ENCODE assay signal across 1 cellular context in the genomic region with DNA sequence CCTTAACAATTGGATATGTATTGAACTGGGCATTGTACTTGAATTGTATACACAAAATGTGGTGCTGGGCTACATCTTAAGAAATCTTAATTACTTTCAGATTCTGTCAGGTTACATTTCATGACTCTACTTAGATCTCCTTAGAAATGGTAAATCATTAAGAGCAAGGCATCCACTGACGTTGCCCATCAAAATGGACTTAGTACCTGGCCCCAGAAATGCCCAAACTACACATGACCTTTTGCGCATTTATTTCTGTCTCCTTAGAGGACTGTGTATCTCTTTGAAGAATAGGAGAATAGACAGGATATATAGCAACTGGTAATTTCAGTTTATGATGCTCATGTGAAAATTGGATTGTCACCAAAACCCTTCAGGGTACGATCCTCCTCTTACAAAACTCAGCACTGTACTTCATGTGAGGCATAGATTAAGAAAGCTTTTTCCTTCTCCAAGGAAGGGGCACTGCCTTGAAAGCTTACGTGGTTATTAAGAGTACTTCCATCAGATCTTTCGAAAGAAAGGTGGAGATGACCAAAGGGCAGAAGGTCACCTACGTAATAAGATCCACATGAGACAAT.
TF ChIP-seq lines count a peak whose summit lies in the region.

No MANE protein-coding gene starts in this region.

TF ChIP-seq in WTC11, 78 proteins besides CTCF, POLR2A, EP300 and RAD21 (continued from another document):
- TF ChIP-seq IRF1 (CRISPR knock-in tag; IDR thresholded peaks at IDR 0.05) (no peak), ELF4 (CRISPR knock-in tag; IDR thresholded peaks at IDR 0.05; ENCODE audit: low read depth) (no peak), MXD4 (CRISPR knock-in tag; IDR thresholded peaks at IDR 0.05; ENCODE audit: borderline replicate concordance) (no peak), TEAD4 (CRISPR knock-in tag; IDR thresholded peaks at IDR 0.05) (no peak), FOXP1 (CRISPR knock-in tag; IDR thresholded peaks at IDR 0.05; ENCODE audit: borderline replicate concordance) (no peak)
TF ChIP-seq in WTC11: peak in this region for 0.
